1 cellular context compared by ENCODE assay signal in the genomic region with DNA sequence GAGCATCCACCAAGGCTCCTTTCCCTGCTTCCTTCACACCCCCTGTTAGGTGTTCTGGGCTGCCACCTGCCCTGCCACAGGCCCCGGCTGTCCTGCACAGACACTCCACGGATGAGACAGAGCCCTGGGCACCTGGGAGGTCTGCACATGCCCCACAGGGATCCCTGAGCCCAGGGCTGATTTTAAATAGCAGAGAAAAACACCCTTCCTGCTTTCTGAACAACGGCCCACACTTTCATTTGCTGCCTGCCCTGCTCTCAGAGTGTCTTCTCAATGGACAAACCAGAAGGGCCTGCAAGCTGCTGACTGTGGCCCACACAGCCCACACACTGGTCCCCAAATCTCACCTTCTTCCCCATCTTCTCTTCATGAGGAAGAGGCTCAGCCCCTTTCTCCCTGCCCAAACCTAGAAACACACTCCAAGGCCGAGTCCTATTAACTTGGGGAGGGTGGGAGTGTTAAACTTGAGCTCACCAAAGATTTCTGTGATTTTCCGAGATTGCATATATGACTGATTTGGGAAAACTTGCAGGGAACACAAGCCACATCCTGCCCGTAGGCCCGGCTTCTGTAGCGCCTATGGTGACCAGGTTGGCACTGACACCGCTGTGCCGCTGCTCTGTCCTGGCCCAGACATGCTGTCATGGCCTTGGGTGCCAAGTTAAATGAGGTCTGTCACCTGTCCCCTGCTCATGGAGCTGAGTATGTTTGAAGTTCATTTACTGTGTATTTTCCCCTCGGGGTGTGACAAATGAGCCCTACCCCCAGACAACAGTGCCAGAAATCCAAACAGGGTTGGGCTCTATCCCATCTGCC.
TF ChIP-seq lines count a peak whose summit lies in the region.

No MANE protein-coding gene starts in this region.

TF ChIP-seq in HepG2, 621 proteins besides CTCF, POLR2A, EP300 and RAD21:
- TF ChIP-seq ZNF839 (CRISPR knock-in tag; IDR thresholded peaks at IDR 0.05; ENCODE audit: borderline replicate concordance) (no peak), NRL (CRISPR knock-in tag; IDR thresholded peaks at IDR 0.05; ENCODE audit: borderline replicate concordance) (0 out of 2 replicates have a peak, but pooled peaks have one; percentile 19), ZSCAN21 (CRISPR knock-in tag; IDR thresholded peaks at IDR 0.05; ENCODE audit: borderline replicate concordance) (0 out of 2 replicates have a peak, but pooled peaks have one; percentile 19), NFIC (IDR thresholded peaks at IDR 0.05; ENCODE audit: low read length) (no peak), HDAC1 (CRISPR knock-in tag; IDR thresholded peaks at IDR 0.05) (no peak), NPAS2 (CRISPR knock-in tag; IDR thresholded peaks at IDR 0.05; ENCODE audit: borderline replicate concordance) (no peak)
- TF ChIP-seq, protein P1, sequence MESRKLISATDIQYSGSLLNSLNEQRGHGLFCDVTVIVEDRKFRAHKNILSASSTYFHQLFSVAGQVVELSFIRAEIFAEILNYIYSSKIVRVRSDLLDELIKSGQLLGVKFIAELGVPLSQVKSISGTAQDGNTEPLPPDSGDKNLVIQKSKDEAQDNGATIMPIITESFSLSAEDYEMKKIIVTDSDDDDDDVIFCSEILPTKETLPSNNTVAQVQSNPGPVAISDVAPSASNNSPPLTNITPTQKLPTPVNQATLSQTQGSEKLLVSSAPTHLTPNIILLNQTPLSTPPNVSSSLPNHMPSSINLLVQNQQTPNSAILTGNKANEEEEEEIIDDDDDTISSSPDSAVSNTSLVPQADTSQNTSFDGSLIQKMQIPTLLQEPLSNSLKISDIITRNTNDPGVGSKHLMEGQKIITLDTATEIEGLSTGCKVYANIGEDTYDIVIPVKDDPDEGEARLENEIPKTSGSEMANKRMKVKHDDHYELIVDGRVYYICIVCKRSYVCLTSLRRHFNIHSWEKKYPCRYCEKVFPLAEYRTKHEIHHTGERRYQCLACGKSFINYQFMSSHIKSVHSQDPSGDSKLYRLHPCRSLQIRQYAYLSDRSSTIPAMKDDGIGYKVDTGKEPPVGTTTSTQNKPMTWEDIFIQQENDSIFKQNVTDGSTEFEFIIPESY (CRISPR knock-in tag; IDR thresholded peaks at IDR 0.05), result peak; percentile 50; the same call in 1 of the 2 replicates
